Comparison of ENCODE assay signal across 1 cellular context in the genomic region with DNA sequence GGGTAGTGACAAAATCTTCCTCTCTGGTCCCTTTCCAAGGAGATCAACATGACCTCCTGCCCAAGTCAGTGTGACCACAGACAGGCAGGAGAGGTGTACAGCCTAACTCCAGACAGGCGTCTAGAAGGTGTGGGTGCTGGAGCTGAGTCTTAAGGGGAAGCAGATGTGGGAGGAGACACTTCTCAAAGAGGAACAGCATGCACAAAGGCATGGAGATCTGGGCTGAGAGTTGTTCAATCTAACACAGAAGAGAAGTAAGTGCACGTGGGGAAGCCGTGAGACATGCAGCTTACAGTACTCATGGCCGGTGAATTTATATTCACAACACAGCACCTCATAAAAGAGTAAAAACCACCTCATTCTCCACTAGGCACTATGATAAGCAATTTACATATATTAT.
TF ChIP-seq lines count a peak whose summit lies in the region.

No MANE protein-coding gene starts in this region.

TF ChIP-seq in IMR-90, 13 proteins besides CTCF, POLR2A, EP300 and RAD21:
- no peak for TF ChIP-seq MAFK (IDR thresholded peaks at IDR 0.05; ENCODE audit: low read depth, low read length)
